26 cellular contexts compared by ENCODE assay signal in genomic region chr6:77383026-77383425, GRCh38.
DNase-seq lines count a peak whose midpoint lies in the region; ATAC-seq, FAIRE-seq and TF ChIP-seq lines count a peak whose summit lies in the region.
"Had no signal": no experiment of that assay in that cellular context is flagged by ENCODE, and none has a peak within 500 bp of the region (broad histone marks: within the 10 kb centered on the region; RNA-seq: fewer than 3 reads in every experiment).

No MANE protein-coding gene starts in this region.

- no peak for ATAC-seq in GM19455 (IDR thresholded peaks at IDR 0.05; ENCODE audit: unreplicated experiment)
- ATAC-seq: HCT116 had no signal

- H3K36me3 ChIP-seq in endothelial cell of umbilical vein (ENCODE audit: control insufficient read depth in 2 of 2, extremely low read depth in 1 of 2, insufficient read depth in 2 of 2, low read length in 2 of 2) (no peaks in the 10 kb centered on the region), trophoblast cell (ENCODE audit: control insufficient read depth in 1 of 2, insufficient read depth in 2 of 2, low read length in 2 of 2) (no peaks in the 10 kb centered on the region)
- H3K36me3 ChIP-seq: BLaER1 treated with 17β-estradiol and CSF1 and Interleukin-3, amounts not matched to agents 10 nM and 100 nM; SJSA1 had no signal

- H3K9ac ChIP-seq in endothelial cell of umbilical vein (replicated peaks; ENCODE audit: extremely low read depth, insufficient read depth, low read length) (no peak overlapping the region), trophoblast cell (ENCODE audit: low read length) (no peak overlapping the region)
- H3K9ac ChIP-seq: BLaER1 treated with 17β-estradiol and CSF1 and Interleukin-3, amounts not matched to agents 10 nM and 100 nM had no signal

- no peak for FAIRE-seq in endothelial cell of umbilical vein (lab: Jason Lieb, UNC)
- no peak for FAIRE-seq in D721Med (lab: Jason Lieb, UNC)
- FAIRE-seq: A204.1, GM12891 had no signal

- H3K4me1 ChIP-seq in endothelial cell of umbilical vein (ENCODE audit: control insufficient read depth, extremely low read depth, insufficient read depth, low read length), result no peaks in the 10 kb centered on the region
- H3K4me1 ChIP-seq in trophoblast cell (ENCODE audit: control insufficient read depth in 1 of 2, insufficient read depth in 2 of 2, low read length in 2 of 2), result no peaks in the 10 kb centered on the region
- H3K4me1 ChIP-seq: BLaER1 treated with 17β-estradiol and CSF1 and Interleukin-3, amounts not matched to agents 10 nM and 100 nM; SJSA1 had no signal

- no peak overlapping the region for H2BK5ac ChIP-seq in trophoblast cell (ENCODE audit: low read depth, low read length, poor library complexity)

- H3K4me3 ChIP-seq in endothelial cell of umbilical vein (replicated peaks in 1 of 3; ENCODE audit: insufficient read depth in 1 of 3, low read depth in 1 of 3, low read length in 3 of 3) (no peak overlapping the region), trophoblast cell (ENCODE audit: low read depth, low read length) (no peak overlapping the region)
- H3K4me3 ChIP-seq: BLaER1 treated with 17β-estradiol and CSF1 and Interleukin-3, amounts not matched to agents 10 nM and 100 nM; SJSA1 had no signal

- DNase-seq in ELF-1 (ENCODE audit: low read depth, low spot score) (peak; percentile 76), OCI-M2 (lab: John Stamatoyannopoulos, UW; ENCODE audit: unreplicated experiment) (peak; percentile 60), endothelial cell of umbilical vein (ENCODE audit: low read depth, low spot score) (no peak), trophoblast cell (no peak), D721Med (ENCODE audit: insufficient read length, low spot score) (no peak), MV-4-11 (lab: John Stamatoyannopoulos, UW) (no peak)
- DNase-seq: CD4-positive, alpha-beta T cell; COR-L47; DMS 273 treated with DMSO at 0.1 percent for 48 hours; DMS79; EL; GF-D8; NCI-H1092; NCI-H1417 treated with DMSO at 0.1 percent for 48 hours; NCI-H187 treated with DMSO at 0.1 percent for 48 hours; NCI-H2171 treated with DMSO at 0.1 percent for 48 hours; NCI-H524 treated with DMSO at 0.1 percent for 48 hours; NCI-H774; Right ventricle myocardium superior; RPMI8226 had no signal

- H4K8ac ChIP-seq in trophoblast cell (ENCODE audit: low read depth, low read length), result no peak overlapping the region

- no peak overlapping the region for H2BK12ac ChIP-seq in trophoblast cell (ENCODE audit: low read length)

- dilution Hi-C loops in endothelial cell of umbilical vein (cut with MboI; ENCODE audit: extremely low pct_ligation_motif_present, low sequenced_read_pairs), result no loop called here

- POLR2A ChIA-PET in endothelial cell of umbilical vein (lab: Charles Lee), result no interaction called here

- no CpG with 5 or more reads among the region's 2 CpGs for WGBS in trophoblast cell (ENCODE audit: extremely low coverage, insufficient coverage, insufficient read length)

- no peak overlapping the region for H3K18ac ChIP-seq in trophoblast cell (ENCODE audit: low read length)

- H3K23ac ChIP-seq in trophoblast cell (ENCODE audit: low read length), result no peak overlapping the region

- H3K14ac ChIP-seq in trophoblast cell (ENCODE audit: low read length), result no peak overlapping the region

- no peak overlapping the region for H3K4ac ChIP-seq in trophoblast cell (ENCODE audit: low read depth, low read length)

- no peak for TF ChIP-seq POLR2A in endothelial cell of umbilical vein (IDR thresholded peaks at IDR 0.05; ENCODE audit: low read depth, low read length)

- H4K12ac ChIP-seq in trophoblast cell (ENCODE audit: low read depth, low read length), result no peak overlapping the region

- TF ChIP-seq CTCF in endothelial cell of umbilical vein (IDR thresholded peaks at IDR 0.05; ENCODE audit: extremely low read depth in 1 of 2, insufficient read depth in 1 of 2, low read depth in 1 of 2, low read length in 2 of 2) (no peak), D721Med (IDR thresholded peaks at IDR 0.05; ENCODE audit: insufficient read depth, missing control alignments) (no peak)

- BruUV-seq in endothelial cell of umbilical vein (replicated peaks; lab: Mats Ljungman, UMichigan), result no TSS peak

- no peak overlapping the region for H2AK5ac ChIP-seq in trophoblast cell (ENCODE audit: low read length)

- H3K79me2 ChIP-seq in endothelial cell of umbilical vein (ENCODE audit: control insufficient read depth, insufficient read depth, low read length) (no peaks in the 10 kb centered on the region), trophoblast cell (ENCODE audit: control insufficient read depth, insufficient read depth, low read length, poor library complexity) (no peaks in the 10 kb centered on the region)

- no peak overlapping the region for H3K27ac ChIP-seq in endothelial cell of umbilical vein (ENCODE audit: insufficient read depth, low read depth, low read length)
- H3K27ac ChIP-seq in trophoblast cell (ENCODE audit: low read depth, low read length), result peak overlapping the region; percentile 19
- H3K27ac ChIP-seq: BLaER1 treated with 17β-estradiol and CSF1 and Interleukin-3, amounts not matched to agents 10 nM and 100 nM; SJSA1 had no signal

- H3K79me1 ChIP-seq in trophoblast cell (ENCODE audit: low read length), result peaks cover 5% of the 10 kb centered on the region

- no peak overlapping the region for H4K91ac ChIP-seq in trophoblast cell (ENCODE audit: low read depth, low read length)

- H3K9me3 ChIP-seq in endothelial cell of umbilical vein (replicated peaks; ENCODE audit: control insufficient read depth, insufficient read depth, low read length), result no peaks in the 10 kb centered on the region
- no peaks in the 10 kb centered on the region for H3K9me3 ChIP-seq in trophoblast cell (ENCODE audit: insufficient read depth, low read depth, low read length)
- H3K9me3 ChIP-seq: BLaER1 treated with 17β-estradiol and CSF1 and Interleukin-3, amounts not matched to agents 10 nM and 100 nM had no signal

- H3K4me2 ChIP-seq in endothelial cell of umbilical vein (ENCODE audit: insufficient read depth, low read length) (no peak overlapping the region), trophoblast cell (ENCODE audit: low read length) (no peak overlapping the region)
- H3K4me2 ChIP-seq: BLaER1 treated with 17β-estradiol and CSF1 and Interleukin-3, amounts not matched to agents 10 nM and 100 nM had no signal

- H3K27me3 ChIP-seq in endothelial cell of umbilical vein (ENCODE audit: control insufficient read depth in 2 of 2, insufficient read depth in 2 of 2, low read length in 2 of 2) (no peaks in the 10 kb centered on the region), trophoblast cell (ENCODE audit: insufficient read depth, low read length) (no peaks in the 10 kb centered on the region)
- H3K27me3 ChIP-seq: BLaER1 treated with 17β-estradiol and CSF1 and Interleukin-3, amounts not matched to agents 10 nM and 100 nM; SJSA1 had no signal

- H4K20me1 ChIP-seq in endothelial cell of umbilical vein (replicated peaks; ENCODE audit: control insufficient read depth, extremely low read depth, insufficient read depth, low read length), result no peaks in the 10 kb centered on the region
- H4K20me1 ChIP-seq: BLaER1 treated with 17β-estradiol and CSF1 and Interleukin-3, amounts not matched to agents 10 nM and 100 nM had no signal

- H2AFZ ChIP-seq in endothelial cell of umbilical vein (ENCODE audit: low read depth, low read length), result peak overlapping the region; percentile 37
- H2AFZ ChIP-seq in trophoblast cell (ENCODE audit: insufficient read depth, low read length, poor library complexity), result no peak overlapping the region

- H2BK120ac ChIP-seq in trophoblast cell (ENCODE audit: insufficient read depth, low read length, poor library complexity), result no peak overlapping the region

- H3K9me1 ChIP-seq in endothelial cell of umbilical vein (replicated peaks; ENCODE audit: control insufficient read depth, extremely low read depth, insufficient read depth, low read length), result no peaks in the 10 kb centered on the region

- CTCF ChIA-PET in endothelial cell of umbilical vein (lab: Charles Lee), result no interaction called here

- intact Hi-C loops in endothelial cell of umbilical vein (cut with micrococcal nuclease), result no loop called here

TF ChIP-seq in endothelial cell of umbilical vein, 7 proteins besides CTCF, POLR2A, EP300 and RAD21:
- no peak for TF ChIP-seq EZH2 (IDR thresholded peaks at IDR 0.05; ENCODE audit: borderline replicate concordance, low read depth, low read length, severe bottlenecking)
- no peak for TF ChIP-seq FOS (IDR thresholded peaks at IDR 0.05; ENCODE audit: borderline replicate concordance, insufficient read depth, low read length)
- no peak for TF ChIP-seq POLR2AphosphoS5 (IDR thresholded peaks at IDR 0.05; ENCODE audit: insufficient read depth, low read depth, low read length)
- no peak for TF ChIP-seq MAX (IDR thresholded peaks at IDR 0.05; ENCODE audit: insufficient read depth, insufficient read length)
- no peak for TF ChIP-seq MYC (IDR thresholded peaks at IDR 0.05; ENCODE audit: low read depth, low read length)
- no peak for TF ChIP-seq GATA2 (IDR thresholded peaks at IDR 0.05; ENCODE audit: insufficient read depth, insufficient read length, low read depth, low read length)
- no peak for TF ChIP-seq JUN (IDR thresholded peaks at IDR 0.05; ENCODE audit: borderline replicate concordance, insufficient read depth, insufficient read length, low read depth)
TF ChIP-seq in endothelial cell of umbilical vein: peak in this region for 0.

Comparison
In these comparisons a context has a peak if more than half of its experiments do, and no peak if none do; other contexts are left out.
1. DNase-seq: peak in ELF-1 (single experiment) and OCI-M2 (single experiment); none in endothelial cell of umbilical vein (single experiment), trophoblast cell (0 of 2), D721Med (single experiment) and MV-4-11 (single experiment).